ENCODE assay signal across 8 cellular contexts in genomic region chr4:76689079-76689817, GRCh38.
A peak's percentile ranks its signal among the peaks of the same experiment; 100 is the strongest.
DNase-seq lines count a peak whose midpoint lies in the region; ATAC-seq and TF ChIP-seq lines count a peak whose summit lies in the region.

No MANE protein-coding gene starts in this region.

- H3K4me1 ChIP-seq in BLaER1 treated with 17β-estradiol and CSF1 and Interleukin-3, amounts not matched to agents 10 nM and 100 nM = peaks cover 20 to 60% (median 53%) of the 10 kb centered on the region in 10 experiments
- H3K4me1 ChIP-seq in foreskin keratinocyte = peaks cover 17% of the 10 kb centered on the region

- no peaks in the 10 kb centered on the region for H3K36me3 ChIP-seq in BLaER1 treated with 17β-estradiol and CSF1 and Interleukin-3, amounts not matched to agents 10 nM and 100 nM

- peak overlapping the region; percentile 65 to 95 (median 88); a peak in 21 of 22 replicates for H3K9ac ChIP-seq in BLaER1 treated with 17β-estradiol and CSF1 and Interleukin-3, amounts not matched to agents 10 nM and 100 nM

- DNase-seq in LNCaP clone FGC (ENCODE audit: low read depth) (no peak), foreskin keratinocyte (peak in 1 of 2 donors; percentile 42), occipital lobe (lab: John Stamatoyannopoulos, UW) (peak; percentile 13), activated gamma-delta T cell treated with Interleukin-2 at 50 U/mL for 16 hours (no peak)
- peak; percentile 60 for DNase-seq in activated CD8-positive, alpha-beta memory T cell treated with anti-CD3 and anti-CD28 coated beads, Interleukin-2, amount 50 U/mL, for 48 hours
- DNase-seq in effector CD4-positive, alpha-beta T cell = no peak

- H4K20me1 ChIP-seq in BLaER1 treated with 17β-estradiol and CSF1 and Interleukin-3, amounts not matched to agents 10 nM and 100 nM = no peaks in the 10 kb centered on the region; a peak in 1 of 22 replicates

- peak overlapping the region in 10 of 11 experiments; percentile 33 to 94 (median 91); a peak in 20 of 22 replicates for H3K27ac ChIP-seq in BLaER1 treated with 17β-estradiol and CSF1 and Interleukin-3, amounts not matched to agents 10 nM and 100 nM
- peak overlapping the region; percentile 54 for H3K27ac ChIP-seq in foreskin keratinocyte

- ATAC-seq in GM19397 (IDR thresholded peaks at IDR 0.05; ENCODE audit: unreplicated experiment) = peak; percentile 52
- peak; percentile 89 for ATAC-seq in foreskin keratinocyte

- peaks cover 0 to 60% (median 0%) of the 10 kb centered on the region in 11 experiments; a peak in 5 of 22 replicates for H3K27me3 ChIP-seq in BLaER1 treated with 17β-estradiol and CSF1 and Interleukin-3, amounts not matched to agents 10 nM and 100 nM
- no peaks in the 10 kb centered on the region for H3K27me3 ChIP-seq in foreskin keratinocyte

- H3K4me3 ChIP-seq in BLaER1 treated with 17β-estradiol and CSF1 and Interleukin-3, amounts not matched to agents 10 nM and 100 nM = peak overlapping the region; percentile 54 to 84 (median 77)
- peak overlapping the region; percentile 77 for H3K4me3 ChIP-seq in LNCaP clone FGC (ENCODE audit: low read depth, low read length)

- H3K4me2 ChIP-seq in BLaER1 treated with 17β-estradiol and CSF1 and Interleukin-3, amounts not matched to agents 10 nM and 100 nM = peak overlapping the region; percentile 85 to 99 (median 91)

- H3K9me3 ChIP-seq in BLaER1 treated with 17β-estradiol and CSF1 and Interleukin-3, amounts not matched to agents 10 nM and 100 nM (replicated peaks in 1 of 11) = no peaks in the 10 kb centered on the region

- TF ChIP-seq CTCF in LNCaP clone FGC (IDR thresholded peaks at IDR 0.05; ENCODE audit: control insufficient read depth, extremely low read depth, insufficient read depth) (no peak), foreskin keratinocyte (conservative IDR thresholded peaks at IDR 0.05) (peak; percentile 3)

Comparison
In these comparisons a context has a peak if more than half of its experiments do, and no peak if none do; other contexts are left out.
1. DNase-seq: peak in activated CD8-positive, alpha-beta memory T cell treated with anti-CD3 and anti-CD28 coated beads, Interleukin-2, amount 50 U/mL, for 48 hours (single experiment) and occipital lobe (single experiment); none in LNCaP clone FGC (single experiment), effector CD4-positive, alpha-beta T cell (single experiment) and activated gamma-delta T cell treated with Interleukin-2 at 50 U/mL for 16 hours (single experiment).